In genomic region chr17:901964-902363, GRCh38 we compare ENCODE assay signal across 1 cellular context.
TF ChIP-seq lines count a peak whose summit lies in the region.

No MANE protein-coding gene starts in this region.

TF ChIP-seq in IMR-90, 13 proteins besides CTCF, POLR2A, EP300 and RAD21 (continued from another document):
- TF ChIP-seq CHD1 (IDR thresholded peaks at IDR 0.05; ENCODE audit: low read depth, low read length) (no peak), USF2 (IDR thresholded peaks at IDR 0.05; ENCODE audit: low read depth, low read length) (no peak), ELK1 (IDR thresholded peaks at IDR 0.05; ENCODE audit: borderline replicate concordance, low read depth, low read length) (no peak), BHLHE40 (IDR thresholded peaks at IDR 0.05; ENCODE audit: low read depth, low read length) (no peak)
TF ChIP-seq in IMR-90: peak in this region for 0.
